In the genomic region with DNA sequence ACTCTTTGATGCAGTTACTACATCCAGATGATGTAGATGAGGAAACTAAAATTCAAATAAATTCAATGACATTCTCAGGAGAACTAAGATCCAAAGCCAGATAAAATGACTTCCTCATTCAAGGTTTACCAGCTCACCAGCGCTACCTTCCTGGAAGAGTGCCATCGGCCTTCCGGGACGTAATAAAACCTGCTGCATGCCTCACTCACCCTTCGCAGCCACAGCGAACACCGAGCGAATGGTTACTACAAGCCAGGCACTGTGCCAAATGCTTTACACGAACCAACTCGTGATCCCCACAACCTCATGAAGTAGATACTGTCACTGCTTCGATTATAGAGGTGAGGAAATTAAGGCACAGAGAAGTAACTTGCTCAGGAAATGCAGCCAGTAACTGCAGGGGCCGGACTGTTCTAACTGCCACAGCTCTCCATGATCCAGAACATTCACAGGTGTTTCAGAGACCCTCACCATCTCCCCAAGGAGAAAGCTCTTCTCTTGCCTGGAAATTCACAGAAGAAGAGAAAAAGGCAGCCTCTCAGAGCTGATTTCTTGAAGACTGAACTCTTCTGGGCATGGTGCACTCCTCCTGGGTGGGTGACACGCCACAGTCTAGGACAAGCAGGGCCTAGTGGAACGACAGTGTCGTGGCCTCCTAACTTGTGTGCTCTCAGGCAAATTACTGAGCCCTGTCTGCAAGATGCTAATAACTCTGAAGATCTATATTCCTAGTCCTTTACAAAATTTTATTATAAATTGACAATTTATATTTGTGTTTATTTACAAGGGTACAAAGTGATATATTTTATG, we compare ENCODE assay signal across 8 cellular contexts. TPM values are rescaled to one million over a fixed set of nuclear protein-coding genes. Genes with fewer than 3 reads are reported as not detected.
DNase-seq lines count a peak whose midpoint lies in the region.

No MANE protein-coding gene starts in this region.

- in situ Hi-C loops in ACHN (cut with HindIII; ENCODE audit: low pct_ligation_motif_present, low pct_unique_long_range_greater_than_20kb, low sequenced_read_pairs) = no loop called here

- DNase-seq in ACHN (peak; percentile 86), M059J (ENCODE audit: low read depth) (peak; percentile 91), immature natural killer cell (peak; percentile 23 to 56 (median 56)), islet precursor cell (no peak), GM03348 (ENCODE audit: low spot score) (no peak), NCI-H1436 treated with DMSO at 0.1 percent for 48 hours (lab: John Stamatoyannopoulos, UW) (no peak), MV-4-11 (lab: John Stamatoyannopoulos, UW) (no peak)
- DNase-seq in activated CD8-positive, alpha-beta memory T cell treated with anti-CD3 and anti-CD28 coated beads, Interleukin-2, amount 50 U/mL, for 4 hours = peak; percentile 39

- H3K9me3 Mint-ChIP-seq in immature natural killer cell = no peaks in the 10 kb centered on the region

- peaks cover 22 to 25% of the 10 kb centered on the region in 2 donors for H3K4me1 Mint-ChIP-seq in immature natural killer cell

- H3K4me3 Mint-ChIP-seq in immature natural killer cell = peak overlapping the region; percentile 22 to 58 (median 40)

- H3K27ac Mint-ChIP-seq in immature natural killer cell = peak overlapping the region; percentile 55 to 90 (median 84)

- peaks cover 0 to 14% (median 3%) of the 10 kb centered on the region in 3 donors for H3K36me3 Mint-ChIP-seq in immature natural killer cell

- H3K27me3 Mint-ChIP-seq in immature natural killer cell (ENCODE audit: low read depth in 3 of 3) = peaks cover 0 to 4% (median 4%) of the 10 kb centered on the region in 3 donors

RNA-seq across cellular contexts. Expression of gene HIC1, which starts 46.8 kb away (rescaled TPM):
- total RNA-seq in M059J (2014; rRNA removed; shearing (Covaris generic)) = 2.2 and 3.7 TPM in 2 replicates
- 1 to 10 TPM in 2 of 3 donors, under 1 TPM in 1; 0.90 to 5.9 (median 1.2) TPM for polyA plus RNA-seq in immature natural killer cell

RNA-seq across cellular contexts. Expression of gene OVCA2, which starts 59.8 kb away (rescaled TPM):
- 18.9 and 24.0 TPM in 2 replicates for total RNA-seq in M059J (2014; rRNA removed; shearing (Covaris generic))
- polyA plus RNA-seq in immature natural killer cell = 100 to 1,000 TPM in 2 of 3 donors, 10 to 100 TPM in 1; 90.6 to 107 (median 104) TPM

Comparison
In these comparisons a context has a peak if more than half of its experiments do, and no peak if none do; other contexts are left out.
1. DNase-seq: peak in ACHN (single experiment), M059J (single experiment), activated CD8-positive, alpha-beta memory T cell treated with anti-CD3 and anti-CD28 coated beads, Interleukin-2, amount 50 U/mL, for 4 hours (single experiment) and immature natural killer cell (3 of 3); none in islet precursor cell (single experiment), GM03348 (single experiment), NCI-H1436 treated with DMSO at 0.1 percent for 48 hours (single experiment) and MV-4-11 (single experiment).